15 cellular contexts compared by ENCODE assay signal in the genomic region with DNA sequence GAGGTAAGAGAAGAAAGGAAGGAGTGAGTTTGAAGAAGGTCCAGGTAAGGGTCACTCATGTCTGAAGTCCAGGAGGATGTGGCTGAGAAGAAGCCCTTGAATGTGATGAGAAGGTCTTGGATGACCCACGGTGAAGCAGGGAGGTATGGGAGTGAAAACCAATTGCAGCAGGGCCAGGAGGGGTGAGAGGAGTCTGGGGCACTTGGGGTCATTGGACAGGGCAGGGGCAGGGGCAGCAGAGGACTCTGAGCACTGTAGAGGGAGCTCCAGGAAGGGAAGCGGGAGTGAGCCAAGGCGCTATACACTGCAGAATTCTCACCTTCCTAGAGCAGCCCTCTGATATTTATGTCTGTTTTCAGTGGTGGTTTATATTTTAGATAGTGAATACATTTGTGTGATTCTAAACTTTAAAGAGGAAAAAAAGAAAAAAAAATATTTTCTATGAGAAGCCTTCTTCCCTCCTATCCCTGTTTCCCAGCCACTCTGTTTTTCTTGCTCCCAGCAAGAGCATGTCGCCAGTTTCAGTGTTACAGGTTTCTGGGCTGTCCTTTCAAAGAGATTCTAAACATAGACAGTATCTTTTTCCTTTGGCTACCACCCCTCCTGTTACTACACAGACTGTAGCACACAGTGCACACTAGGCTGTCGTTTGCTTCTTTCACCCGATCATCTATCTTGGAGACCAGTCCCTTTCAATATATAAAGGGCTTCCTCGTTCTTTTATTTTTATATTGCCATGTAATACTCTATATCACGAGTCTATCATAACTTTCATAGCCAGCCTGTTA.
"Had no signal": no experiment of that assay in that cellular context is flagged by ENCODE, and none has a peak within 500 bp of the region (broad histone marks: within the 10 kb centered on the region; RNA-seq: fewer than 3 reads in every experiment).

No MANE protein-coding gene starts in this region.

- H3K27ac ChIP-seq: foreskin keratinocyte, neural progenitor cell, parathyroid adenoma, testis had no signal

- H3K4me3 ChIP-seq: breast epithelium, neural progenitor cell, testis had no signal

- H3K9me3 Mint-ChIP-seq: activated T-cell treated with anti-CD3 and anti-CD28 coated beads, Interleukin-2, amount 50 U/mL, for 4 hours; stimulated activated naive CD8-positive, alpha-beta T cell treated with anti-CD3 and anti-CD28 coated beads, Interleukin-15, Interleukin-2, amounts not matched to agents 100 ng/mL and 50 ng/mL, for 24 hours had no signal

- H3K27me3 ChIP-seq: breast epithelium, foreskin keratinocyte, neural progenitor cell, testis had no signal

- H3K27ac Mint-ChIP-seq: stimulated activated naive CD8-positive, alpha-beta T cell treated with anti-CD3 and anti-CD28 coated beads, Interleukin-15, Interleukin-2, amounts not matched to agents 100 ng/mL and 50 ng/mL, for 24 hours had no signal

- H3K9me3 ChIP-seq: breast epithelium, testis had no signal

- H3K27me3 Mint-ChIP-seq: stimulated activated naive CD8-positive, alpha-beta T cell treated with anti-CD3 and anti-CD28 coated beads, Interleukin-15, Interleukin-2, amounts not matched to agents 100 ng/mL and 50 ng/mL, for 24 hours had no signal

- H3K36me3 ChIP-seq: breast epithelium, neural progenitor cell had no signal

- H3K4me1 ChIP-seq: breast epithelium, foreskin keratinocyte, neural progenitor cell, parathyroid adenoma, testis had no signal

- ATAC-seq: activated T-cell treated with anti-CD3 and anti-CD28 coated beads, Interleukin-2, amount 50 U/mL, for 4 hours; foreskin keratinocyte had no signal

- DNase-seq: activated CD4-positive, alpha-beta T cell treated with anti-CD3 and anti-CD28 coated beads, Interleukin-2, amount 50 U/mL, for 1 hour; activated CD4-positive, CD25-positive, alpha-beta regulatory T cell; activated gamma-delta T cell; activated T-cell treated with anti-CD3 and anti-CD28 coated beads, Interleukin-2, amount 50 U/mL, for 4 hours; aorta; midbrain; stimulated activated CD4-positive, alpha-beta T cell treated with anti-CD3 and anti-CD28 coated beads, Interleukin-2, amount 100 ng/mL, for 48 hours; stimulated activated CD8-positive, alpha-beta memory T cell treated with anti-CD3 and anti-CD28 coated beads, Interleukin-4, amount 100 ng/mL, for 48 hours; T-helper 2 cell; testis had no signal

- H3K4me3 Mint-ChIP-seq: activated T-cell treated with anti-CD3 and anti-CD28 coated beads, Interleukin-2, amount 50 U/mL, for 4 hours; neural progenitor cell; stimulated activated naive CD8-positive, alpha-beta T cell treated with anti-CD3 and anti-CD28 coated beads, Interleukin-15, Interleukin-2, amounts not matched to agents 100 ng/mL and 50 ng/mL, for 24 hours had no signal
